In the genomic region with DNA sequence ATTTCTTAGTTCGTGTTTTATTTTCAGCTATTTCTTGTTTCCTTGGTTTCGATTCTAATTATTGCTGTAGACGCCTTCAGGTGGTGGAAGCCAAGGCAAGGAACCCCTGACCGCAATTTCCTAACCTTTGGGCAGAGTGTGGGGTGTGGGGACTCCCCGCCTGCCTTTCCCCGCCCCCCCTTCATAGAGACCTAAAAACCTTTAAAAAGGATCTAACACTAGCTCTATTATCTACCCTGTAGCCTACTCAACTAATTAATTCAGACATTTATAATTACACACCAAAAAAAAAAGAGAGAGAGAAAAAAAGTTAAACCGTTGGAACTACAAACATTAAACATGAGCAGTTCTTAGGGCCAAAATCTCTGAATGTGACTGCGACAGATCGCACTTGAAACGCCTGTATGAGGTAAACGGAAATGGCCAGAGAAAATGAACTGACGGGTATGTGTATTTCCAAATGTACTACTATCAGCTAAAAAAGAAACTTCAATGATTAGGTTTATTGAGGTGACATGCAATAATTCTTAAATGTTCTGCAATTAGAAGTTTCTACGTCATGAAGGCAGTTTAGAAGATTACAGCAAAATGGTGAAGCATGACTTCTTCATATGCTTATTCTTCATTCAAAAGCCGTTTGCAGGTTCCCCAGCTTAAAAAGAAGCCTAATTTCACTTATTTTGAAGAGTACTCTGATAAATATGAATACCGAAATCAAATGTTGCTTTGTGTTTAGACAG, we compare ENCODE assay signal across 8 cellular contexts. TPM values are rescaled to one million over a fixed set of nuclear protein-coding genes. Genes with fewer than 3 reads are reported as not detected.
A peak's percentile ranks its signal among the peaks of the same experiment; 100 is the strongest.
DNase-seq lines count a peak whose midpoint lies in the region; TF ChIP-seq lines count a peak whose summit lies in the region.

No MANE protein-coding gene starts in this region.

- no peak overlapping the region for H2BK12ac ChIP-seq in H9 (ENCODE audit: insufficient read length, low read depth, low read length)

- H3K4ac ChIP-seq in H9 (ENCODE audit: low read depth, low read length) = no peak overlapping the region

- no peak overlapping the region for H2BK15ac ChIP-seq in H9 (ENCODE audit: low read depth, low read length)

- no peak overlapping the region for H2BK20ac ChIP-seq in H9 (ENCODE audit: low read depth, low read length, poor library complexity, severe bottlenecking)

- DNase-seq in GM06990 (ENCODE audit: extremely low read depth, insufficient read length) = no peak
- DNase-seq in H9 = no peak
- DNase-seq in NOMO-1 treated with dmso at 0.1 percent for 144 hours (lab: John Stamatoyannopoulos, UW; ENCODE audit: unreplicated experiment) = peak; percentile 71
- DNase-seq in activated naive CD4-positive, alpha-beta T cell treated with anti-CD3 and anti-CD28 coated beads, Interleukin-2, amount 10 ng/mL, durations not matched to agents 7 days and 5 days = peak; percentile 62
- peak; percentile 45 for DNase-seq in stimulated activated CD4-positive, alpha-beta T cell treated with anti-CD3 and anti-CD28 coated beads, Interleukin-4, amount 100 ng/mL, for 1 hour
- no peak for DNase-seq in dedifferentiated amniotic fluid mesenchymal stem cell (ENCODE audit: extremely low spot score)
- no peak for DNase-seq in NK-92 (lab: John Stamatoyannopoulos, UW; ENCODE audit: unreplicated experiment)

- H3K36me3 Mint-ChIP-seq in H9 (ENCODE audit: insufficient read depth in 1 of 3, low read depth in 3 of 3) = no peaks in the 10 kb centered on the region; a peak in 1 of 7 replicates
- H3K36me3 Mint-ChIP-seq in activated naive CD4-positive, alpha-beta T cell treated with anti-CD3 and anti-CD28 coated beads, Interleukin-2, amount 10 ng/mL, durations not matched to agents 7 days and 5 days = no peaks in the 10 kb centered on the region

- no peaks in the 10 kb centered on the region for H3K36me3 ChIP-seq in GM06990 (ENCODE audit: control insufficient read depth, insufficient read depth, low read length)
- H3K36me3 ChIP-seq in iPS-18a (ENCODE audit: control insufficient read depth, low read depth, low read length) = no peaks in the 10 kb centered on the region

- TF ChIP-seq CTCF in GM06990 (IDR thresholded peaks at IDR 0.05; ENCODE audit: insufficient read depth, low read length, poor library complexity, severe bottlenecking) (no peak), H9 (conservative IDR thresholded peaks at IDR 0.05) (no peak)

- H4K5ac ChIP-seq in H9 (ENCODE audit: insufficient read length, low read depth, low read length) = no peak overlapping the region

- no peaks in the 10 kb centered on the region for H3K9me3 Mint-ChIP-seq in H9
- H3K9me3 Mint-ChIP-seq in activated naive CD4-positive, alpha-beta T cell treated with anti-CD3 and anti-CD28 coated beads, Interleukin-2, amount 10 ng/mL, durations not matched to agents 7 days and 5 days = no peaks in the 10 kb centered on the region

- no peaks in the 10 kb centered on the region for H3K79me1 ChIP-seq in H9 (ENCODE audit: insufficient read depth, low read depth, low read length, poor library complexity, severe bottlenecking)

- no peak overlapping the region for H4K91ac ChIP-seq in H9 (ENCODE audit: insufficient read length, low read depth, low read length)

- H3K79me2 ChIP-seq in H9 (ENCODE audit: insufficient read depth, low read length) = no peaks in the 10 kb centered on the region

- no peak overlapping the region for H3K23ac ChIP-seq in H9 (ENCODE audit: insufficient read length, low read depth, low read length)

- CTCF ChIA-PET in activated naive CD4-positive, alpha-beta T cell treated with anti-CD3 and anti-CD28 coated beads, Interleukin-2, amount 10 ng/mL, durations not matched to agents 7 days and 5 days (lab: Charles Lee) = interaction anchor here (1.4 kb wide), 1 partner anchor 88 kb away, joined by 4 read pairs; no protein-coding TSS in a partner anchor

- peaks cover 31 to 37% of the 10 kb centered on the region in 2 experiments for H3K4me1 Mint-ChIP-seq in H9
- H3K4me1 Mint-ChIP-seq in activated naive CD4-positive, alpha-beta T cell treated with anti-CD3 and anti-CD28 coated beads, Interleukin-2, amount 10 ng/mL, durations not matched to agents 7 days and 5 days = peaks cover 23% of the 10 kb centered on the region

- H3K9ac ChIP-seq in H9 (ENCODE audit: extremely low read depth, insufficient read length, low read length) (peak overlapping the region; percentile 64), iPS-18a (ENCODE audit: low read length) (peak overlapping the region; percentile 87)

- peak overlapping the region; percentile 82 to 88 for H3K4me3 Mint-ChIP-seq in H9
- peak overlapping the region; percentile 66 for H3K4me3 Mint-ChIP-seq in activated naive CD4-positive, alpha-beta T cell treated with anti-CD3 and anti-CD28 coated beads, Interleukin-2, amount 10 ng/mL, durations not matched to agents 7 days and 5 days

- no peak overlapping the region for H3T11ph ChIP-seq in H9 (ENCODE audit: low read length)

- H3K9me3 ChIP-seq in H9 (ENCODE audit: control insufficient read depth, low read depth, low read length) (no peaks in the 10 kb centered on the region), iPS-18a (ENCODE audit: control insufficient read depth, low read depth, low read length) (no peaks in the 10 kb centered on the region)

- no peak overlapping the region for H2AK5ac ChIP-seq in H9 (ENCODE audit: insufficient read length, low read length)

- H3K14ac ChIP-seq in H9 (ENCODE audit: insufficient read depth, low read length) = no peak overlapping the region

- no peak overlapping the region for H2BK120ac ChIP-seq in H9 (ENCODE audit: low read depth, low read length, poor library complexity, severe bottlenecking)

- peaks cover 14% of the 10 kb centered on the region for H3K23me2 ChIP-seq in H9 (ENCODE audit: insufficient read length, low read depth, low read length, poor library complexity, severe bottlenecking)

- H3K27ac Mint-ChIP-seq in H9 = peak overlapping the region; percentile 2 to 99 (median 55); a peak in 6 of 7 replicates
- peak overlapping the region; percentile 24 for H3K27ac Mint-ChIP-seq in activated naive CD4-positive, alpha-beta T cell treated with anti-CD3 and anti-CD28 coated beads, Interleukin-2, amount 10 ng/mL, durations not matched to agents 7 days and 5 days

- H3K18ac ChIP-seq in H9 (ENCODE audit: insufficient read length, low read depth, low read length) = peak overlapping the region; percentile 69

- no peaks in the 10 kb centered on the region for H3K27me3 Mint-ChIP-seq in H9 (ENCODE audit: low read depth)
- H3K27me3 Mint-ChIP-seq in activated naive CD4-positive, alpha-beta T cell treated with anti-CD3 and anti-CD28 coated beads, Interleukin-2, amount 10 ng/mL, durations not matched to agents 7 days and 5 days = peaks cover 67% of the 10 kb centered on the region

- no CpG with 5 or more reads among the region's 15 CpGs for WGBS in H9 (ENCODE audit: extremely low coverage, insufficient read length, low lambda C conversion rate)

- H3K4me2 ChIP-seq in H9 (ENCODE audit: insufficient read depth, insufficient read length, low read length) = peak overlapping the region; percentile 100

- H3K4me1 ChIP-seq in H9 (ENCODE audit: insufficient read depth, low read length) (no peaks in the 10 kb centered on the region; the same call in 1 of the 2 replicates), iPS-18a (ENCODE audit: control insufficient read depth, low read depth, low read length) (peaks cover 27% of the 10 kb centered on the region)

- H3K27me3 ChIP-seq in GM06990 (replicated peaks; ENCODE audit: control insufficient read depth, insufficient read depth, low read length) (no peaks in the 10 kb centered on the region), H9 (ENCODE audit: insufficient read depth, low read length) (no peaks in the 10 kb centered on the region), iPS-18a (ENCODE audit: control insufficient read depth, insufficient read depth, low read length) (no peaks in the 10 kb centered on the region)

- H3K27ac ChIP-seq in H9 (ENCODE audit: insufficient read length, low read depth, low read length) = no peak overlapping the region
- no peak overlapping the region for H3K27ac ChIP-seq in iPS-18a (ENCODE audit: low read length)

- H2AFZ ChIP-seq in H9 (ENCODE audit: low read length) = no peak overlapping the region

- H3K4me3 ChIP-seq in GM06990 (replicated peaks; ENCODE audit: low read depth, low read length) (peak overlapping the region; percentile 85), iPS-18a (ENCODE audit: low read length) (peak overlapping the region; percentile 79)

- H4K20me1 ChIP-seq in H9 (ENCODE audit: control insufficient read depth, insufficient read depth, insufficient read length) = no peaks in the 10 kb centered on the region

- H3K56ac ChIP-seq in H9 (ENCODE audit: insufficient read length, low read depth, low read length) = no peak overlapping the region

- no peak overlapping the region for H4K8ac ChIP-seq in H9 (replicated peaks; ENCODE audit: insufficient read length, low read depth, low read length)

- no peak overlapping the region for H2BK5ac ChIP-seq in H9 (ENCODE audit: insufficient read length, low read length)

RNA-seq across cellular contexts. Expression of gene FER, which starts 19.0 kb away (rescaled TPM):
- 16.5 and 18.0 TPM in 2 replicates for total RNA-seq in H9 (2021)

Comparison
In these comparisons a context has a peak if more than half of its experiments do, and no peak if none do; other contexts are left out.
1. DNase-seq: peak in NOMO-1 treated with dmso at 0.1 percent for 144 hours (single experiment), activated naive CD4-positive, alpha-beta T cell treated with anti-CD3 and anti-CD28 coated beads, Interleukin-2, amount 10 ng/mL, durations not matched to agents 7 days and 5 days (single experiment) and stimulated activated CD4-positive, alpha-beta T cell treated with anti-CD3 and anti-CD28 coated beads, Interleukin-4, amount 100 ng/mL, for 1 hour (single experiment); none in GM06990 (single experiment), H9 (single experiment), dedifferentiated amniotic fluid mesenchymal stem cell (single experiment) and NK-92 (single experiment).